ENCODE assay signal across 8 cellular contexts in genomic region chr3:122572940-122573412, GRCh38. TPM values are rescaled to one million over a fixed set of nuclear protein-coding genes. Genes with fewer than 3 reads are reported as not detected.
A peak's percentile ranks its signal among the peaks of the same experiment; 100 is the strongest.
DNase-seq lines count a peak whose midpoint lies in the region; ATAC-seq and TF ChIP-seq lines count a peak whose summit lies in the region.

No MANE protein-coding gene starts in this region.

- DNase-seq in left cardiac atrium: peak; percentile 24
- no peak for DNase-seq in Right ventricle myocardium superior
- peak; percentile 13 for DNase-seq in NCI-H2107 (lab: John Stamatoyannopoulos, UW)
- DNase-seq in activated naive CD8-positive, alpha-beta T cell treated with anti-CD3 and anti-CD28 coated beads, Interleukin-2, amount 10 ng/mL, durations not matched to agents 7 days and 5 days: no peak
- peak in 1 of 2 donors; percentile 32 for DNase-seq in memory B cell (ENCODE audit: low spot score in 2 of 2)
- DNase-seq in erythroblast (lab: John Stamatoyannopoulos, UW): no peak
- no peak for DNase-seq in nucleus accumbens (lab: John Stamatoyannopoulos, UW)

- peak overlapping the region; percentile 18 for H3K4me3 Mint-ChIP-seq in activated naive CD8-positive, alpha-beta T cell treated with anti-CD3 and anti-CD28 coated beads, Interleukin-2, amount 10 ng/mL, durations not matched to agents 7 days and 5 days
- peak overlapping the region; percentile 25 for H3K4me3 Mint-ChIP-seq in memory B cell

- ATAC-seq in left cardiac atrium (peak; percentile 25 to 84), Right ventricle myocardium superior (ENCODE audit: poor library complexity) (no peak), memory B cell (ENCODE audit: low read depth) (peak; percentile 14), HG02642 (IDR thresholded peaks at IDR 0.05; ENCODE audit: poor library complexity, unreplicated experiment) (no peak)
- peak; percentile 57 for ATAC-seq in activated naive CD8-positive, alpha-beta T cell treated with anti-CD3 and anti-CD28 coated beads, Interleukin-2, amount 10 ng/mL, durations not matched to agents 7 days and 5 days (ENCODE audit: low read depth)

- H3K27me3 Mint-ChIP-seq in activated naive CD8-positive, alpha-beta T cell treated with anti-CD3 and anti-CD28 coated beads, Interleukin-2, amount 10 ng/mL, durations not matched to agents 7 days and 5 days: no peaks in the 10 kb centered on the region
- no peaks in the 10 kb centered on the region for H3K27me3 Mint-ChIP-seq in memory B cell

- peaks cover 54% of the 10 kb centered on the region for H3K4me1 Mint-ChIP-seq in activated naive CD8-positive, alpha-beta T cell treated with anti-CD3 and anti-CD28 coated beads, Interleukin-2, amount 10 ng/mL, durations not matched to agents 7 days and 5 days
- peaks cover 47% of the 10 kb centered on the region for H3K4me1 Mint-ChIP-seq in memory B cell

- peak overlapping the region; percentile 82 for H3K27ac Mint-ChIP-seq in activated naive CD8-positive, alpha-beta T cell treated with anti-CD3 and anti-CD28 coated beads, Interleukin-2, amount 10 ng/mL, durations not matched to agents 7 days and 5 days
- H3K27ac Mint-ChIP-seq in memory B cell: peak overlapping the region; percentile 82

- peaks cover 52% of the 10 kb centered on the region for H3K36me3 Mint-ChIP-seq in activated naive CD8-positive, alpha-beta T cell treated with anti-CD3 and anti-CD28 coated beads, Interleukin-2, amount 10 ng/mL, durations not matched to agents 7 days and 5 days
- peaks cover 21% of the 10 kb centered on the region for H3K36me3 Mint-ChIP-seq in memory B cell

- H3K9me3 Mint-ChIP-seq in activated naive CD8-positive, alpha-beta T cell treated with anti-CD3 and anti-CD28 coated beads, Interleukin-2, amount 10 ng/mL, durations not matched to agents 7 days and 5 days: no peaks in the 10 kb centered on the region
- no peaks in the 10 kb centered on the region for H3K9me3 Mint-ChIP-seq in memory B cell

- no peak for TF ChIP-seq POLR2A in erythroblast (IDR thresholded peaks at IDR 0.05; ENCODE audit: low read length)

- POLR2A ChIA-PET in activated naive CD8-positive, alpha-beta T cell treated with anti-CD3 and anti-CD28 coated beads, Interleukin-2, amount 10 ng/mL, durations not matched to agents 7 days and 5 days (lab: Charles Lee): interaction anchor here (1.0 kb wide), 1 partner anchor 11 kb away, joined by 4 read pairs; no protein-coding TSS in a partner anchor

- intact Hi-C loops in left cardiac atrium (cut with DNase I): no loop called here
- intact Hi-C loops in Right ventricle myocardium superior (cut with DNase I): no loop called here

RNA-seq across cellular contexts. Expression of gene PARP15, which starts 4.5 kb away (rescaled TPM):
- total RNA-seq in left cardiac atrium (1 to 10 TPM; 1.5 to 1.6 TPM), Right ventricle myocardium superior (0.40 TPM)
- total RNA-seq in activated naive CD8-positive, alpha-beta T cell treated with anti-CD3 and anti-CD28 coated beads, Interleukin-2, amount 10 ng/mL, durations not matched to agents 7 days and 5 days: 10 to 100 TPM; 49.1 to 52.8 TPM

RNA-seq across cellular contexts. Expression of gene DTX3L, which starts 8.8 kb away (rescaled TPM):
- total RNA-seq in left cardiac atrium (10 to 100 TPM; 13.6 to 25.0 TPM), Right ventricle myocardium superior (10.2 TPM)
- total RNA-seq in activated naive CD8-positive, alpha-beta T cell treated with anti-CD3 and anti-CD28 coated beads, Interleukin-2, amount 10 ng/mL, durations not matched to agents 7 days and 5 days: 100 to 1,000 TPM; 116 to 117 TPM

RNA-seq across cellular contexts. Expression of gene PARP9, which starts 8.9 kb away (rescaled TPM):
- total RNA-seq in left cardiac atrium (10 to 100 TPM; 16.8 to 27.0 TPM), Right ventricle myocardium superior (10.0 TPM)
- total RNA-seq in activated naive CD8-positive, alpha-beta T cell treated with anti-CD3 and anti-CD28 coated beads, Interleukin-2, amount 10 ng/mL, durations not matched to agents 7 days and 5 days: 100 to 1,000 TPM; 107 to 114 TPM

RNA-seq across cellular contexts. Expression of gene KPNA1, which starts 58.2 kb away (rescaled TPM):
- total RNA-seq in left cardiac atrium (10 to 100 TPM; 44.3 to 63.4 TPM), Right ventricle myocardium superior (73.0 TPM)
- 10 to 100 TPM; 53.8 to 60.6 TPM for total RNA-seq in activated naive CD8-positive, alpha-beta T cell treated with anti-CD3 and anti-CD28 coated beads, Interleukin-2, amount 10 ng/mL, durations not matched to agents 7 days and 5 days

Comparison
In these comparisons a context has a peak if more than half of its experiments do, and no peak if none do; other contexts are left out.
1. ATAC-seq: peak in left cardiac atrium (2 of 2), activated naive CD8-positive, alpha-beta T cell treated with anti-CD3 and anti-CD28 coated beads, Interleukin-2, amount 10 ng/mL, durations not matched to agents 7 days and 5 days (single experiment) and memory B cell (single experiment); none in Right ventricle myocardium superior (single experiment) and HG02642 (single experiment).
2. DNase-seq: peak in left cardiac atrium (single experiment) and NCI-H2107 (single experiment); none in Right ventricle myocardium superior (single experiment), activated naive CD8-positive, alpha-beta T cell treated with anti-CD3 and anti-CD28 coated beads, Interleukin-2, amount 10 ng/mL, durations not matched to agents 7 days and 5 days (single experiment), erythroblast (0 of 2) and nucleus accumbens (0 of 56).
3. RNA of gene PARP15, which starts 4.5 kb away (total RNA-seq): 49.1 to 52.8 TPM in activated naive CD8-positive, alpha-beta T cell treated with anti-CD3 and anti-CD28 coated beads, Interleukin-2, amount 10 ng/mL, durations not matched to agents 7 days and 5 days; 1.5 to 1.6 TPM in left cardiac atrium and 0.40 TPM in Right ventricle myocardium superior (single experiment); every median in the first group is over 10 times any median in the second.
4. RNA of gene DTX3L, which starts 8.8 kb away (total RNA-seq): 116 to 117 TPM in activated naive CD8-positive, alpha-beta T cell treated with anti-CD3 and anti-CD28 coated beads, Interleukin-2, amount 10 ng/mL, durations not matched to agents 7 days and 5 days; 13.6 to 25.0 TPM in left cardiac atrium and 10.2 TPM in Right ventricle myocardium superior (single experiment); every median in the first group is over 4 times any median in the second.